Comparison of ENCODE assay signal across 29 cellular contexts in the genomic region with DNA sequence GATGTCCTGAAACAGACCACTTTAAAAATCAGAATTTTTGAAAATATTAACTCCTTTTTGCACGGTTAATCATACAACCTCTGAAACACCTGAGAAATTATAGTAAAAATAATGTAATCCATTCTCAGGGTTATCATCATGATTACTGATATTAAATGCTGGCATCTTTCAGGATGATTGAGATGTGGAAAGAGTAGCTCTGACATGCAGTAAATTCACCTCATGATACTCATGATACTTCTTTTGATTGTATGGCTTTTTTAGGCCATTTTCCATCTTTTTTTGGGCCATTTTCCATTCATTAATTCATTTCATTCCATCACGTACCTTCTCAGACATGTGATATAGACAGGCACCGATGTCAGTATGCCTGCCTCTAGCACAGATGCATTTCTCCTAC.
DNase-seq lines count a peak whose midpoint lies in the region; TF ChIP-seq lines count a peak whose summit lies in the region.
"Had no signal": no experiment of that assay in that cellular context is flagged by ENCODE, and none has a peak within 500 bp of the region (broad histone marks: within the 10 kb centered on the region; RNA-seq: fewer than 3 reads in every experiment).

No MANE protein-coding gene starts in this region.

- H3K79me2 ChIP-seq in neural cell (replicated peaks; ENCODE audit: insufficient read depth, low read length), result no peaks in the 10 kb centered on the region

- no peaks in the 10 kb centered on the region for H3K9me2 ChIP-seq in neural cell (ENCODE audit: insufficient read depth, low read length)

- H3K4me3 Mint-ChIP-seq in immature natural killer cell, result no peak overlapping the region
- H3K4me3 Mint-ChIP-seq: B cell; CD14-positive monocyte; CD4-positive, alpha-beta memory T cell; CD4-positive, alpha-beta T cell; CD4-positive, CD25-positive, alpha-beta regulatory T cell; CD8-positive, alpha-beta memory T cell; CD8-positive, alpha-beta T cell had no signal

- H3K36me3 Mint-ChIP-seq in immature natural killer cell, result no peaks in the 10 kb centered on the region
- H3K36me3 Mint-ChIP-seq: CD14-positive monocyte; CD4-positive, alpha-beta memory T cell; CD4-positive, CD25-positive, alpha-beta regulatory T cell; CD8-positive, alpha-beta memory T cell; CD8-positive, alpha-beta T cell had no signal

- peak; percentile 94 for TF ChIP-seq EP300 in neural cell (conservative IDR thresholded peaks at IDR 0.05; ENCODE audit: poor library complexity, severe bottlenecking)

- no peaks in the 10 kb centered on the region for H3K9me3 ChIP-seq in neural cell (ENCODE audit: low read length)
- H3K9me3 ChIP-seq: A549; BE2C; BLaER1; BLaER1 treated with 17β-estradiol and CSF1 and Interleukin-3, amounts not matched to agents 10 nM and 100 nM; Caco-2 had no signal

- peak overlapping the region; percentile 33 for H3K9ac ChIP-seq in neural cell (ENCODE audit: low read length)
- H3K9ac ChIP-seq: BLaER1; BLaER1 treated with 17β-estradiol and CSF1 and Interleukin-3, amounts not matched to agents 10 nM and 100 nM had no signal

- H3K27ac Mint-ChIP-seq in immature natural killer cell, result no peak overlapping the region
- H3K27ac Mint-ChIP-seq: B cell; CD14-positive monocyte; CD4-positive, alpha-beta memory T cell; CD4-positive, alpha-beta T cell; CD4-positive, CD25-positive, alpha-beta regulatory T cell; CD8-positive, alpha-beta memory T cell; CD8-positive, alpha-beta T cell had no signal

- TF ChIP-seq CTCF in neural cell (IDR thresholded peaks at IDR 0.05; ENCODE audit: poor library complexity, severe bottlenecking), result no peak

- H3K36me3 ChIP-seq in neural cell (ENCODE audit: insufficient read depth, low read length), result no peaks in the 10 kb centered on the region
- H3K36me3 ChIP-seq: BE2C; BLaER1; BLaER1 treated with 17β-estradiol and CSF1 and Interleukin-3, amounts not matched to agents 10 nM and 100 nM had no signal

- no peak overlapping the region for H2AFZ ChIP-seq in neural cell (ENCODE audit: low read depth, low read length)

- no peaks in the 10 kb centered on the region for H3K27me3 ChIP-seq in neural cell (ENCODE audit: insufficient read depth, low read depth, low read length)
- H3K27me3 ChIP-seq: BE2C; BLaER1; BLaER1 treated with 17β-estradiol and CSF1 and Interleukin-3, amounts not matched to agents 10 nM and 100 nM had no signal

- peaks cover 0 to 5% (median 0%) of the 10 kb centered on the region in 3 donors for H3K27me3 Mint-ChIP-seq in immature natural killer cell (ENCODE audit: low read depth in 3 of 3)

- no peaks in the 10 kb centered on the region for H3K4me1 Mint-ChIP-seq in immature natural killer cell
- H3K4me1 Mint-ChIP-seq: B cell, CD14-positive monocyte had no signal

- H4K20me1 ChIP-seq in neural cell (ENCODE audit: insufficient read depth), result no peaks in the 10 kb centered on the region
- H4K20me1 ChIP-seq: BLaER1 had no signal

- H3K4me2 ChIP-seq in neural cell (ENCODE audit: low read length), result peak overlapping the region; percentile 32
- H3K4me2 ChIP-seq: A549; BLaER1; BLaER1 treated with 17β-estradiol and CSF1 and Interleukin-3, amounts not matched to agents 10 nM and 100 nM had no signal

- peak overlapping the region; percentile 86 for H3K27ac ChIP-seq in neural cell (ENCODE audit: low read length)
- H3K27ac ChIP-seq: 22Rv1; A549; BLaER1; BLaER1 treated with 17β-estradiol and CSF1 and Interleukin-3, amounts not matched to agents 10 nM and 100 nM; C4-2B had no signal

- peaks cover 0 to 6% (median under 1%) of the 10 kb centered on the region in 6 donors for H3K9me3 Mint-ChIP-seq in immature natural killer cell
- H3K9me3 Mint-ChIP-seq: CD4-positive, alpha-beta memory T cell; CD4-positive, alpha-beta T cell; CD4-positive, CD25-positive, alpha-beta regulatory T cell; CD8-positive, alpha-beta memory T cell; CD8-positive, alpha-beta T cell had no signal

- peak; percentile 12 for TF ChIP-seq RAD21 in neural cell (conservative IDR thresholded peaks at IDR 0.05)

- no peak overlapping the region for H3K4me3 ChIP-seq in neural cell (ENCODE audit: low read length)
- H3K4me3 ChIP-seq: A549; BLaER1; BLaER1 treated with 17β-estradiol and CSF1 and Interleukin-3, amounts not matched to agents 10 nM and 100 nM had no signal

- no peaks in the 10 kb centered on the region for H3F3A ChIP-seq in neural cell (ENCODE audit: insufficient read depth, low read length, poor library complexity, severe bottlenecking)

- DNase-seq in immature natural killer cell, result no peak
- DNase-seq: 8988T; ACHN; AML-193; BE2C; C1 segment of cervical spinal cord; Caco-2; Calu3; CD4-positive, alpha-beta memory T cell; CD4-positive, alpha-beta T cell; CD4-positive, CD25-positive, alpha-beta regulatory T cell; CD8-positive, alpha-beta memory T cell; CD8-positive, alpha-beta T cell; COR-L47; DMS 273 treated with DMSO at 0.1 percent for 48 hours; DMS153; DMS53; DMS79; DMS79 treated with DMSO at 0.1 percent for 48 hours; DND-41; EL had no signal

TF ChIP-seq in neural cell, 6 proteins besides CTCF, POLR2A, EP300 and RAD21:
- no peak for TF ChIP-seq EZH2 (IDR thresholded peaks at IDR 0.05; ENCODE audit: borderline replicate concordance, insufficient read depth, low read length, poor library complexity, severe bottlenecking)
- no peak for TF ChIP-seq MXI1 (conservative IDR thresholded peaks at IDR 0.05; ENCODE audit: poor library complexity, severe bottlenecking)
- no peak for TF ChIP-seq TAF1 (IDR thresholded peaks at IDR 0.05; ENCODE audit: low read depth)
- peak; percentile 32 for TF ChIP-seq SMC3 (conservative IDR thresholded peaks at IDR 0.05; ENCODE audit: poor library complexity)
- TF ChIP-seq, protein P1, sequence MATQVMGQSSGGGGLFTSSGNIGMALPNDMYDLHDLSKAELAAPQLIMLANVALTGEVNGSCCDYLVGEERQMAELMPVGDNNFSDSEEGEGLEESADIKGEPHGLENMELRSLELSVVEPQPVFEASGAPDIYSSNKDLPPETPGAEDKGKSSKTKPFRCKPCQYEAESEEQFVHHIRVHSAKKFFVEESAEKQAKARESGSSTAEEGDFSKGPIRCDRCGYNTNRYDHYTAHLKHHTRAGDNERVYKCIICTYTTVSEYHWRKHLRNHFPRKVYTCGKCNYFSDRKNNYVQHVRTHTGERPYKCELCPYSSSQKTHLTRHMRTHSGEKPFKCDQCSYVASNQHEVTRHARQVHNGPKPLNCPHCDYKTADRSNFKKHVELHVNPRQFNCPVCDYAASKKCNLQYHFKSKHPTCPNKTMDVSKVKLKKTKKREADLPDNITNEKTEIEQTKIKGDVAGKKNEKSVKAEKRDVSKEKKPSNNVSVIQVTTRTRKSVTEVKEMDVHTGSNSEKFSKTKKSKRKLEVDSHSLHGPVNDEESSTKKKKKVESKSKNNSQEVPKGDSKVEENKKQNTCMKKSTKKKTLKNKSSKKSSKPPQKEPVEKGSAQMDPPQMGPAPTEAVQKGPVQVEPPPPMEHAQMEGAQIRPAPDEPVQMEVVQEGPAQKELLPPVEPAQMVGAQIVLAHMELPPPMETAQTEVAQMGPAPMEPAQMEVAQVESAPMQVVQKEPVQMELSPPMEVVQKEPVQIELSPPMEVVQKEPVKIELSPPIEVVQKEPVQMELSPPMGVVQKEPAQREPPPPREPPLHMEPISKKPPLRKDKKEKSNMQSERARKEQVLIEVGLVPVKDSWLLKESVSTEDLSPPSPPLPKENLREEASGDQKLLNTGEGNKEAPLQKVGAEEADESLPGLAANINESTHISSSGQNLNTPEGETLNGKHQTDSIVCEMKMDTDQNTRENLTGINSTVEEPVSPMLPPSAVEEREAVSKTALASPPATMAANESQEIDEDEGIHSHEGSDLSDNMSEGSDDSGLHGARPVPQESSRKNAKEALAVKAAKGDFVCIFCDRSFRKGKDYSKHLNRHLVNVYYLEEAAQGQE (IDR thresholded peaks at IDR 0.05; ENCODE audit: borderline replicate concordance), result peak; percentile 25
- TF ChIP-seq POLR2AphosphoS5 (IDR thresholded peaks at IDR 0.05), result peak; percentile 64
